In genomic region chr14:31173120-31173837, GRCh38 we compare ENCODE assay signal across 21 cellular contexts. TPM values are rescaled to one million over a fixed set of nuclear protein-coding genes. Genes with fewer than 3 reads are reported as not detected.
DNase-seq lines count a peak whose midpoint lies in the region; ATAC-seq and TF ChIP-seq lines count a peak whose summit lies in the region.
"Had no signal": no experiment of that assay in that cellular context is flagged by ENCODE, and none has a peak within 500 bp of the region (broad histone marks: within the 10 kb centered on the region; RNA-seq: fewer than 3 reads in every experiment).

No MANE protein-coding gene starts in this region.

- H3K9me3 Mint-ChIP-seq in activated naive CD8-positive, alpha-beta T cell treated with anti-CD3 and anti-CD28 coated beads for 36 hours, result no peaks in the 10 kb centered on the region
- no peaks in the 10 kb centered on the region for H3K9me3 Mint-ChIP-seq in activated naive CD8-positive, alpha-beta T cell treated with anti-CD3 and anti-CD28 coated beads, Interleukin-2, amount 50 U/mL, for 24 hours
- H3K9me3 Mint-ChIP-seq in memory B cell, result no peaks in the 10 kb centered on the region
- H3K9me3 Mint-ChIP-seq: CD14-positive monocyte; CD8-positive, alpha-beta T cell; HFFc6; IgD-negative memory B cell had no signal

- H4K20me1 ChIP-seq in OCI-LY7 (ENCODE audit: insufficient read depth, low read length), result no peaks in the 10 kb centered on the region

- peaks cover 22% of the 10 kb centered on the region for H3K36me3 Mint-ChIP-seq in activated naive CD8-positive, alpha-beta T cell treated with anti-CD3 and anti-CD28 coated beads for 36 hours
- H3K36me3 Mint-ChIP-seq in activated naive CD8-positive, alpha-beta T cell treated with anti-CD3 and anti-CD28 coated beads, Interleukin-2, amount 50 U/mL, for 24 hours (ENCODE audit: low read depth), result peaks cover 43% of the 10 kb centered on the region
- peaks cover 18% of the 10 kb centered on the region for H3K36me3 Mint-ChIP-seq in memory B cell
- H3K36me3 Mint-ChIP-seq: IgD-negative memory B cell had no signal

- H3K27me3 Mint-ChIP-seq in activated naive CD8-positive, alpha-beta T cell treated with anti-CD3 and anti-CD28 coated beads for 36 hours, result no peaks in the 10 kb centered on the region
- H3K27me3 Mint-ChIP-seq in activated naive CD8-positive, alpha-beta T cell treated with anti-CD3 and anti-CD28 coated beads, Interleukin-2, amount 50 U/mL, for 24 hours, result no peaks in the 10 kb centered on the region
- H3K27me3 Mint-ChIP-seq in memory B cell, result no peaks in the 10 kb centered on the region
- H3K27me3 Mint-ChIP-seq: IgD-negative memory B cell had no signal

- no peaks in the 10 kb centered on the region for H3K9me3 ChIP-seq in OCI-LY7 (ENCODE audit: low read length)
- H3K9me3 ChIP-seq: HAP-1 had no signal

- H3K4me1 ChIP-seq in OCI-LY7 (ENCODE audit: insufficient read depth, low read length, poor library complexity, severe bottlenecking), result no peaks in the 10 kb centered on the region
- H3K4me1 ChIP-seq: HAP-1 had no signal

- no peak overlapping the region for H3K4me3 Mint-ChIP-seq in activated naive CD8-positive, alpha-beta T cell treated with anti-CD3 and anti-CD28 coated beads for 36 hours
- no peak overlapping the region for H3K4me3 Mint-ChIP-seq in activated naive CD8-positive, alpha-beta T cell treated with anti-CD3 and anti-CD28 coated beads, Interleukin-2, amount 50 U/mL, for 24 hours
- no peak overlapping the region for H3K4me3 Mint-ChIP-seq in memory B cell
- H3K4me3 Mint-ChIP-seq: CD14-positive monocyte; CD8-positive, alpha-beta T cell; IgD-negative memory B cell had no signal

- H3K4me1 Mint-ChIP-seq in activated naive CD8-positive, alpha-beta T cell treated with anti-CD3 and anti-CD28 coated beads for 36 hours, result no peaks in the 10 kb centered on the region
- no peaks in the 10 kb centered on the region for H3K4me1 Mint-ChIP-seq in activated naive CD8-positive, alpha-beta T cell treated with anti-CD3 and anti-CD28 coated beads, Interleukin-2, amount 50 U/mL, for 24 hours
- H3K4me1 Mint-ChIP-seq in memory B cell, result peaks cover 2% of the 10 kb centered on the region
- H3K4me1 Mint-ChIP-seq: CD14-positive monocyte, IgD-negative memory B cell had no signal

- TF ChIP-seq CTCF in OCI-LY7 (conservative IDR thresholded peaks at IDR 0.05; ENCODE audit: low read length), result no peak

- intact Hi-C loops in OCI-LY7 (cut with micrococcal nuclease; ENCODE audit: unreplicated experiment) (no loop called here), sciatic nerve (cut with DNase I) (no loop called here)

- no peak for ATAC-seq in activated naive CD8-positive, alpha-beta T cell treated with anti-CD3 and anti-CD28 coated beads, Interleukin-2, amount 50 U/mL, for 24 hours
- ATAC-seq in memory B cell (ENCODE audit: low read depth), result no peak
- ATAC-seq in sciatic nerve, result no peak
- ATAC-seq: CD8-positive, alpha-beta T cell had no signal

- no peak overlapping the region for H3K4me2 ChIP-seq in OCI-LY7 (ENCODE audit: low read length)

- peaks cover 89% of the 10 kb centered on the region for H3K36me3 ChIP-seq in OCI-LY7 (ENCODE audit: insufficient read depth, low read length)

- POLR2A ChIA-PET in OCI-LY7 (lab: Charles Lee), result interaction anchor here (1.0 to 1.5 kb wide), 3 partner anchors 8 to 45 kb away, joined by 3 read pairs; no protein-coding TSS in a partner anchor

- BruUV-seq in OCI-LY7 (replicated peaks; lab: Mats Ljungman, UMichigan), result TSS peak; percentile 34

- H3K9me2 ChIP-seq in OCI-LY7 (ENCODE audit: insufficient read depth, low read length), result no peaks in the 10 kb centered on the region

- peak overlapping the region; percentile 11 for H3K27ac Mint-ChIP-seq in activated naive CD8-positive, alpha-beta T cell treated with anti-CD3 and anti-CD28 coated beads for 36 hours
- no peak overlapping the region for H3K27ac Mint-ChIP-seq in activated naive CD8-positive, alpha-beta T cell treated with anti-CD3 and anti-CD28 coated beads, Interleukin-2, amount 50 U/mL, for 24 hours
- H3K27ac Mint-ChIP-seq in memory B cell, result peak overlapping the region; percentile 31
- H3K27ac Mint-ChIP-seq: CD8-positive, alpha-beta T cell; IgD-negative memory B cell had no signal

- DNase-seq in activated naive CD8-positive, alpha-beta T cell treated with anti-CD3 and anti-CD28 coated beads for 36 hours, result no peak
- no peak for DNase-seq in activated naive CD8-positive, alpha-beta T cell treated with anti-CD3 and anti-CD28 coated beads, Interleukin-2, amount 50 U/mL, for 24 hours
- peak; percentile 40 for DNase-seq in G401 (ENCODE audit: low spot score)
- no peak for DNase-seq in OCI-LY7 (ENCODE audit: low spot score)
- no peak for DNase-seq in memory B cell (ENCODE audit: low spot score in 2 of 2)
- no peak for DNase-seq in sciatic nerve (ENCODE audit: low spot score)
- DNase-seq in H4 (ENCODE audit: low spot score), result no peak
- no peak for DNase-seq in LoVo (ENCODE audit: low spot score)
- DNase-seq: CD8-positive, alpha-beta T cell; COR-L47; DMS153; DMS79 treated with DMSO at 0.1 percent for 48 hours; EL; GDM1; GOT3; HFFc6 had no signal

- CTCF ChIA-PET in OCI-LY7 (lab: Charles Lee; ENCODE audit: unreplicated experiment), result no interaction called here

- no peak overlapping the region for H2AFZ ChIP-seq in OCI-LY7 (ENCODE audit: low read length)

- no peaks in the 10 kb centered on the region for H3K79me2 ChIP-seq in OCI-LY7 (ENCODE audit: insufficient read depth, low read depth, low read length)

- in situ Hi-C loops in G401 (cut with HindIII; ENCODE audit: low sequenced_read_pairs), result no loop called here

- H3K27ac ChIP-seq in OCI-LY7 (ENCODE audit: low read depth, low read length, poor library complexity, severe bottlenecking), result no peak overlapping the region
- H3K27ac ChIP-seq: 22Rv1, HL-60 had no signal

- H3K4me3 ChIP-seq in OCI-LY7 (ENCODE audit: low read depth, low read length, poor library complexity, severe bottlenecking), result no peak overlapping the region
- H3K4me3 ChIP-seq: HAP-1 had no signal

RNA-seq across cellular contexts. Expression of gene HECTD1, which starts 34.3 kb away (rescaled TPM):
- 10 to 100 TPM; 78.6 to 89.2 TPM for total RNA-seq in activated naive CD8-positive, alpha-beta T cell treated with anti-CD3 and anti-CD28 coated beads for 36 hours
- total RNA-seq in G401 (2014; rRNA removed; shearing (Covaris generic)), result 52.1 and 77.8 TPM in 2 replicates
- total RNA-seq in OCI-LY7 (2014; rRNA removed; shearing (Covaris generic)), result 90.3 and 119 TPM in 2 replicates
- total RNA-seq in OCI-LY7 (2022), result 126 and 127 TPM in 2 replicates
- total RNA-seq in sciatic nerve, result 193 TPM
- total RNA-seq in H4 (2014; rRNA removed; shearing (Covaris generic)), result 77.7 and 87.4 TPM in 2 replicates
